In the genomic region with DNA sequence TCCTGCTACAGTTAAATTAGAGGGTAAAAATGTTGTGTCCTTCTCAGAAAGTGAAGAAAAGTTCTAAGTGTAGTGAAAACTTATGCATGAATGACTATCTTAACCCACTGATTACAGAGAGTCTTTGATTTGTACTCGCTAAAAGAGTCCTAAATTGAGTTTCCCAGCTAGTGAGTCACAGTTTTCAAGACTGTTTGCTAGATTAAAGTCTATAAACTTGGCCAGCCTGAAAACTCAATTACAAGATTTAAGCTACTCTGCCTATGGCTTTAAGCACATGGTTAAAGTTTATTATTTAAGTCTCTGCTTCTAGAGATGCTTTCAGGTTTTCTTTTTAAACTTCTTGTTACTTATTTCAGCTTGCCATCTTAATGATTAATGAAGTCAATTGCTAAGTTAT, we compare ENCODE assay signal across 17 cellular contexts. TPM values are rescaled to one million over a fixed set of nuclear protein-coding genes. Genes with fewer than 3 reads are reported as not detected.
A peak's percentile ranks its signal among the peaks of the same experiment; 100 is the strongest.
DNase-seq lines count a peak whose midpoint lies in the region; ATAC-seq, FAIRE-seq and TF ChIP-seq lines count a peak whose summit lies in the region.
"Had no signal": no experiment of that assay in that cellular context is flagged by ENCODE, and none has a peak within 500 bp of the region (broad histone marks: within the 10 kb centered on the region; RNA-seq: fewer than 3 reads in every experiment).

No MANE protein-coding gene starts in this region.

- H3K4me3 ChIP-seq in OCI-LY3 (ENCODE audit: low read length) = no peak overlapping the region
- H3K4me3 ChIP-seq in retinal pigment epithelial cell (ENCODE audit: low read length) = no peak overlapping the region
- H3K4me3 ChIP-seq in esophagus muscularis mucosa = no peak overlapping the region

- no peak overlapping the region for H2AFZ ChIP-seq in OCI-LY3 (ENCODE audit: low read depth, low read length)

- ATAC-seq in left cardiac atrium (no peak), GM21737 (IDR thresholded peaks at IDR 0.05; ENCODE audit: unreplicated experiment) (no peak)
- ATAC-seq: CD8-positive, alpha-beta T cell had no signal

- no peak overlapping the region for H3K9ac ChIP-seq in OCI-LY3 (ENCODE audit: low read length)

- no peak for TF ChIP-seq CTCF in OCI-LY3 (IDR thresholded peaks at IDR 0.05; ENCODE audit: low read depth, low read length)
- TF ChIP-seq CTCF in retinal pigment epithelial cell (conservative IDR thresholded peaks at IDR 0.05; ENCODE audit: low read depth, low read length) = no peak
- no peak for TF ChIP-seq CTCF in esophagus muscularis mucosa (IDR thresholded peaks at IDR 0.05)

- H3K4me1 ChIP-seq in OCI-LY3 (ENCODE audit: low read length) (peaks cover 25% of the 10 kb centered on the region), esophagus muscularis mucosa (no peaks in the 10 kb centered on the region)

- H3K27me3 ChIP-seq in OCI-LY3 (ENCODE audit: low read depth, low read length) = peaks cover 6% of the 10 kb centered on the region; the same call in 1 of the 2 replicates
- H3K27me3 ChIP-seq in esophagus muscularis mucosa = no peaks in the 10 kb centered on the region

- TF ChIP-seq EP300 in esophagus muscularis mucosa (IDR thresholded peaks at IDR 0.05) = no peak

- peak overlapping the region; percentile 30; the same call in 1 of the 2 replicates for H3K4me2 ChIP-seq in OCI-LY3 (ENCODE audit: low read length)

- 0% methylated on average over 1 of the region's 1 CpG for WGBS in esophagus muscularis mucosa

- H3K36me3 ChIP-seq in OCI-LY3 (replicated peaks; ENCODE audit: low read depth, low read length) (no peaks in the 10 kb centered on the region), esophagus muscularis mucosa (no peaks in the 10 kb centered on the region)

- H4K20me1 ChIP-seq in OCI-LY3 (ENCODE audit: insufficient read depth, low read length) = no peaks in the 10 kb centered on the region

- FAIRE-seq in G401.6 (lab: Jason Lieb, UNC) = peak; percentile 27
- FAIRE-seq in HTR-8/SVneo (lab: Jason Lieb, UNC) = no peak

- intact Hi-C loops in left cardiac atrium (cut with DNase I) (no loop called here), esophagus muscularis mucosa (cut with DNase I) (no loop called here)

- H3K27ac ChIP-seq in OCI-LY3 (ENCODE audit: low read length) (no peak overlapping the region), esophagus muscularis mucosa (replicated peaks in 1 of 4) (no peak overlapping the region)
- H3K27ac ChIP-seq: HL-60 had no signal

- TF ChIP-seq POLR2A in esophagus muscularis mucosa (IDR thresholded peaks at IDR 0.05; ENCODE audit: low read depth) = no peak

- DNase-seq in cerebellar cortex (ENCODE audit: low spot score) (peak; percentile 92), retinal pigment epithelial cell (ENCODE audit: low read depth) (peak; percentile 22), left cardiac atrium (no peak), esophagus muscularis mucosa (ENCODE audit: extremely low spot score) (no peak), HTR-8/SVneo (ENCODE audit: insufficient read length, low spot score) (no peak)
- DNase-seq: CD8-positive, alpha-beta T cell; EL; GOT3; NCI-H1105 treated with DMSO at 0.1 percent for 48 hours; NCI-H187; NCI-H446; NCI-H82; T-helper 1 cell had no signal

- no peaks in the 10 kb centered on the region for H3K79me2 ChIP-seq in OCI-LY3 (ENCODE audit: low read length)

- H3K9me3 ChIP-seq in OCI-LY3 (ENCODE audit: insufficient read depth, low read length) (no peaks in the 10 kb centered on the region), esophagus muscularis mucosa (no peaks in the 10 kb centered on the region)

RNA-seq across cellular contexts. Expression of a gene that starts 44.4 kb away (rescaled TPM):
- total RNA-seq in left cardiac atrium (100 to 1,000 TPM; 125 to 139 TPM), esophagus muscularis mucosa (10 to 100 TPM; 72.2 to 93.3 (median 76.2) TPM)

Comparison
In these comparisons a context has a peak if more than half of its experiments do, and no peak if none do; other contexts are left out.
1. DNase-seq: peak in cerebellar cortex (single experiment) and retinal pigment epithelial cell (single experiment); none in left cardiac atrium (single experiment), esophagus muscularis mucosa (single experiment) and HTR-8/SVneo (single experiment).